In the genomic region with DNA sequence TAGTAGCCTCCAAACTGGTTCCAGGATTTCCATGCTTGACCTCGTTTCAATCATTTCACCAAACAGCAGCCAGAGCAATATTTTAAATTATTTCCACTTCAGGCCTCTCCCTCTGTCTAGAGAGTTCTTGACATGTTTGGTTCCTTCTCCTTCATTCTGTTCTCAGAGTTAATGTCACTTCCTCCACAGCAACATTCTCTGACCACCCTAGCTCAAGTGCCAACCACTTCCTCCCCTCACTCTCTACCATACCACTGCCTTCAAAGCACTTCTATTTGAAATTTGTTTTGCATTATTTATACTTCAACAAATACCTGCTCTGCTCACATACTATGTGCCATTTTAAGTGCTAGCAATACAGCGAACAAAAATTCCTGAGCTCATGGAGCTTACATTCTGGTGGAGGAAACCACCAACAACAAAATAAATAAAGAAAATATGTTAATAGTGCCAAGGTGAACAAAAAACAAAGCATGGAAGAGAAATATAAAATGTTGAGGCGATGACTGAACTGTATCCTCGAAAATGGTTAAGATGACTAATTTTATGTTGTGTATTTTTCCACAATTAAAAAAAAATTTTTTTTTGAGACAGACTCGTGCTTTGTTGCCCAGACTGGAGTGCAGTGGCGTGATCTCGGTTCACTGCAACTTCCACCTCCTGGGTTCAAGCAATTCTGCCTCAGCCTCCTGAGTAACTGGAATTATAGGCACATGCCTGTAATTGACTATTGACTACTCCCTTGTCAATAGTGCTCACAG, we compare ENCODE assay signal across 11 cellular contexts. TPM values are rescaled to one million over a fixed set of nuclear protein-coding genes. Genes with fewer than 3 reads are reported as not detected.
A peak's percentile ranks its signal among the peaks of the same experiment; 100 is the strongest.
DNase-seq lines count a peak whose midpoint lies in the region; FAIRE-seq and TF ChIP-seq lines count a peak whose summit lies in the region.
"Had no signal": no experiment of that assay in that cellular context is flagged by ENCODE, and none has a peak within 500 bp of the region (broad histone marks: within the 10 kb centered on the region; RNA-seq: fewer than 3 reads in every experiment).

No MANE protein-coding gene starts in this region.

- H3K4me1 ChIP-seq in SJSA1 (replicated peaks): peaks cover 10% of the 10 kb centered on the region
- no peaks in the 10 kb centered on the region for H3K4me1 ChIP-seq in kidney (ENCODE audit: control insufficient read depth in 1 of 2, insufficient read depth in 1 of 2, low read depth in 1 of 2, low read length in 2 of 2)

- H3K4me3 Mint-ChIP-seq in immature natural killer cell (peak overlapping the region; percentile 69 to 86 (median 73)), osteocyte (ENCODE audit: unreplicated experiment) (no peak overlapping the region)

- H3K4me1 Mint-ChIP-seq in immature natural killer cell (peaks cover 54 to 70% of the 10 kb centered on the region in 2 donors), osteocyte (ENCODE audit: unreplicated experiment) (peaks cover 4% of the 10 kb centered on the region)

- H3K36me3 Mint-ChIP-seq in immature natural killer cell (peaks cover 14 to 30% (median 20%) of the 10 kb centered on the region in 3 donors), osteocyte (ENCODE audit: unreplicated experiment) (peaks cover 30% of the 10 kb centered on the region)

- H3K9me3 ChIP-seq in SJSA1 (replicated peaks) (no peaks in the 10 kb centered on the region), kidney (ENCODE audit: control insufficient read depth in 1 of 2, low read length in 2 of 2) (no peaks in the 10 kb centered on the region)

- H3K27ac ChIP-seq in SJSA1 (peak overlapping the region; percentile 53), kidney (ENCODE audit: low read depth in 2 of 2, low read length in 2 of 2) (no peak overlapping the region)
- H3K27ac ChIP-seq: VCaP had no signal

- H3K27me3 ChIP-seq in SJSA1 (replicated peaks): no peaks in the 10 kb centered on the region

- H3K36me3 ChIP-seq in SJSA1: peaks cover 41% of the 10 kb centered on the region
- peaks cover 0 to 2% of the 10 kb centered on the region in 2 donors for H3K36me3 ChIP-seq in kidney (ENCODE audit: control insufficient read depth in 1 of 2, insufficient read depth in 2 of 2, low read length in 2 of 2)

- intact Hi-C loops in kidney (cut with DNase I): no loop called here

- H3K27me3 Mint-ChIP-seq in immature natural killer cell (ENCODE audit: low read depth in 3 of 3) (peaks cover 3 to 12% (median 8%) of the 10 kb centered on the region in 3 donors), osteocyte (ENCODE audit: unreplicated experiment) (no peaks in the 10 kb centered on the region)

- DNase-seq in stimulated activated CD8-positive, alpha-beta memory T cell treated with anti-CD3 and anti-CD28 coated beads, Interleukin-12 subunit alpha, Interleukin-12 subunit beta, amount 100 ng/mL, for 1 hour (ENCODE audit: low read depth): peak; percentile 8
- DNase-seq in stimulated activated CD8-positive, alpha-beta memory T cell treated with anti-CD3 and anti-CD28 coated beads, Interleukin-4, amount 100 ng/mL, for 48 hours: no peak
- DNase-seq in SJSA1 (ENCODE audit: low read depth in 1 of 2, low spot score in 2 of 2) (no peak), immature natural killer cell (peak; percentile 70 to 76 (median 73)), kidney (no peak), NCI-H146 (lab: John Stamatoyannopoulos, UW) (no peak), osteocyte (ENCODE audit: extremely low spot score, unreplicated experiment) (no peak)
- no peak for DNase-seq in stimulated activated CD4-positive, alpha-beta T cell treated with anti-CD3 and anti-CD28 coated beads, Interleukin-12 subunit alpha, Interleukin-12 subunit beta, amount 100 ng/mL, for 4 hours
- DNase-seq: cortex of kidney had no signal

- H3K9ac ChIP-seq in kidney (ENCODE audit: low read length in 2 of 2): no peak overlapping the region

- TF ChIP-seq CTCF in kidney (IDR thresholded peaks at IDR 0.05; ENCODE audit: borderline replicate concordance, extremely low read depth, insufficient read depth) (no peak), osteocyte (IDR thresholded peaks at IDR 0.05) (no peak)

- H3K4me3 ChIP-seq in SJSA1: no peak overlapping the region
- H3K4me3 ChIP-seq in kidney (ENCODE audit: low read length in 2 of 2): no peak overlapping the region

- H3K27ac Mint-ChIP-seq in immature natural killer cell (peak overlapping the region; percentile 89 to 94 (median 91)), osteocyte (ENCODE audit: unreplicated experiment) (no peak overlapping the region)

- FAIRE-seq in kidney (lab: Jason Lieb, UNC): no peak
- FAIRE-seq: H1 had no signal

- peaks cover 0 to 5% (median 1%) of the 10 kb centered on the region in 6 donors for H3K9me3 Mint-ChIP-seq in immature natural killer cell
- no peaks in the 10 kb centered on the region for H3K9me3 Mint-ChIP-seq in osteocyte (ENCODE audit: unreplicated experiment)

RNA-seq across cellular contexts. Expression of a gene that starts 17.3 kb away (rescaled TPM):
- 34.3 and 38.5 TPM in 2 replicates for total RNA-seq in SJSA1 (2014; rRNA removed; shearing (Covaris generic))
- 10 to 100 TPM in 1 of 3 donors, 1 to 10 TPM in 2; 4.0 to 17.6 (median 8.3) TPM for polyA plus RNA-seq in immature natural killer cell
- 20.8 TPM for total RNA-seq in kidney
- polyA plus RNA-seq in kidney (ENCODE audit: insufficient read depth, low read depth, low replicate concordance): 3.1 TPM
- total RNA-seq in osteocyte: 26.7 and 27.7 TPM in 2 replicates

Comparison
In these comparisons a context has a peak if more than half of its experiments do, and no peak if none do; other contexts are left out.
1. DNase-seq: peak in stimulated activated CD8-positive, alpha-beta memory T cell treated with anti-CD3 and anti-CD28 coated beads, Interleukin-12 subunit alpha, Interleukin-12 subunit beta, amount 100 ng/mL, for 1 hour (single experiment) and immature natural killer cell (3 of 3); none in stimulated activated CD8-positive, alpha-beta memory T cell treated with anti-CD3 and anti-CD28 coated beads, Interleukin-4, amount 100 ng/mL, for 48 hours (single experiment), SJSA1 (0 of 2), kidney (single experiment), NCI-H146 (single experiment), stimulated activated CD4-positive, alpha-beta T cell treated with anti-CD3 and anti-CD28 coated beads, Interleukin-12 subunit alpha, Interleukin-12 subunit beta, amount 100 ng/mL, for 4 hours (single experiment) and osteocyte (single experiment).